Comparison of ENCODE assay signal across 1 cellular context in the genomic region with DNA sequence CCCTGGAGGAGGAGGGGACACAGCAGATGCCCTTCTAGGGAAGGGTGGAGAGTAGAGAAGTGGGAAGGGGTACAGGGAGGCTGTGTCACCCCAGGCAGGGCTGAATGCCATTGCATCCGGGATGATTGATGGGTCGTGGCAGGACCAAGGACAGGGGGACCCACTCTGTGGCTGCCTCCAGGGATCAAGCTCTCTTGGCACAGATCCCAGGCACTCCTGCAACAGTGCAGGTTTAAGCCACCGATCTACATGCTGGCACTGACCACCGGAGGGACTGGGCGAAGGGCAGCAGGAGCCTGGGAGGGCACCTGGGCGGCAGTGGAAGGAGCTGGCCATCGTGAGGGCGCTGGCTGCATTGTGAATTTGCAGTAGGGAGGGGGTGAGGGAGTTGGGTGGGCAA.
TF ChIP-seq lines count a peak whose summit lies in the region.

No MANE protein-coding gene starts in this region.

TF ChIP-seq in GM23338, 12 proteins besides CTCF, POLR2A, EP300 and RAD21:
- peak; percentile 50 for TF ChIP-seq REST (IDR thresholded peaks at IDR 0.05; ENCODE audit: unreplicated experiment)
TF ChIP-seq in GM23338: peak in this region for 1; not testable (repeated sequence) for 11.
